ENCODE assay signal across 23 cellular contexts in genomic region chr12:132310181-132311040, GRCh38. TPM values are rescaled to one million over a fixed set of nuclear protein-coding genes. Genes with fewer than 3 reads are reported as not detected.
DNase-seq lines count a peak whose midpoint lies in the region; ATAC-seq and TF ChIP-seq lines count a peak whose summit lies in the region.
"Had no signal": no experiment of that assay in that cellular context is flagged by ENCODE, and none has a peak within 500 bp of the region (broad histone marks: within the 10 kb centered on the region; RNA-seq: fewer than 3 reads in every experiment).

No MANE protein-coding gene starts in this region.

- no peak overlapping the region for H3K4me3 ChIP-seq in RWPE2 (ENCODE audit: severe bottlenecking)
- H3K4me3 ChIP-seq in kidney epithelial cell (ENCODE audit: low read depth, low read length) = no peak overlapping the region
- no peak overlapping the region for H3K4me3 ChIP-seq in psoas muscle
- H3K4me3 ChIP-seq in effector memory CD4-positive, alpha-beta T cell (ENCODE audit: insufficient read depth, low read depth, low read length, poor library complexity, severe bottlenecking) = no peak overlapping the region

- H3K4me1 ChIP-seq in RWPE2 (ENCODE audit: insufficient read depth, poor library complexity, severe bottlenecking) = no peaks in the 10 kb centered on the region
- no peaks in the 10 kb centered on the region for H3K4me1 ChIP-seq in psoas muscle
- no peaks in the 10 kb centered on the region for H3K4me1 ChIP-seq in effector memory CD4-positive, alpha-beta T cell (ENCODE audit: control insufficient read depth, insufficient read depth, low read length, poor library complexity, severe bottlenecking)

- DNase-seq in Daoy (ENCODE audit: low read depth) (peak; percentile 44), RWPE2 (ENCODE audit: low spot score) (peak; percentile 47), kidney epithelial cell (ENCODE audit: low read depth) (peak; percentile 51), psoas muscle (peak; percentile 9 to 26), NCI-H2107 (lab: John Stamatoyannopoulos, UW) (no peak)
- no peak for DNase-seq in activated T-cell treated with anti-CD3 and anti-CD28 coated beads, Interleukin-2, amount 50 U/mL, for 1 hour
- no peak for DNase-seq in effector memory CD4-positive, alpha-beta T cell
- DNase-seq: activated CD4-positive, alpha-beta T cell treated with anti-CD3 and anti-CD28 coated beads, Interleukin-2, amount 50 U/mL, for 1 hour; activated CD8-positive, alpha-beta memory T cell treated with anti-CD3 and anti-CD28 coated beads, Interleukin-2, amount 50 U/mL, for 4 hours; activated effector memory CD4-positive, alpha-beta T cell treated with Interleukin-2 at 50 U/mL for 16 hours; dermis blood vessel endothelial cell; EL; foreskin fibroblast; MM.1S; NCI-H146; SHP77 treated with DMSO at 0.1 percent for 48 hours; stimulated activated CD4-positive, alpha-beta T cell treated with anti-CD3 and anti-CD28 coated beads, Interleukin-12 subunit alpha, Interleukin-12 subunit beta, amount 100 ng/mL, for 4 hours had no signal

- H3K27me3 ChIP-seq in RWPE2 (ENCODE audit: insufficient read depth, poor library complexity, severe bottlenecking) (no peaks in the 10 kb centered on the region), kidney epithelial cell (ENCODE audit: control insufficient read depth, insufficient read depth, low read length) (peaks cover 13% of the 10 kb centered on the region), psoas muscle (ENCODE audit: insufficient read depth in 3 of 3, low read length in 2 of 3) (peaks cover 0 to 10% (median 3%) of the 10 kb centered on the region in 3 donors)
- no peaks in the 10 kb centered on the region for H3K27me3 ChIP-seq in effector memory CD4-positive, alpha-beta T cell (replicated peaks; ENCODE audit: control insufficient read depth, insufficient read depth, low read length, poor library complexity, severe bottlenecking)

- WGBS in psoas muscle, 3 donors = 66 to 72% (median 69%) methylated on average over 30 to 33 of the region's 33 CpGs

- intact Hi-C loops in psoas muscle (cut with DNase I) = no loop called here

- ATAC-seq in RWPE2 (ENCODE audit: low read depth) (no peak), psoas muscle (no peak), GM18520 (IDR thresholded peaks at IDR 0.05; ENCODE audit: unreplicated experiment) (no peak)
- ATAC-seq: naive thymus-derived CD8-positive, alpha-beta T cell had no signal

- H3K9me3 ChIP-seq in RWPE2 (ENCODE audit: severe bottlenecking) = peaks cover 5% of the 10 kb centered on the region
- peaks cover 15% of the 10 kb centered on the region for H3K9me3 ChIP-seq in psoas muscle
- H3K9me3 ChIP-seq in effector memory CD4-positive, alpha-beta T cell (ENCODE audit: control insufficient read depth, low read length) = no peaks in the 10 kb centered on the region

- H3K27ac ChIP-seq in RWPE2 (ENCODE audit: poor library complexity, severe bottlenecking) (no peak overlapping the region), psoas muscle (no peak overlapping the region)
- no peak overlapping the region for H3K27ac ChIP-seq in effector memory CD4-positive, alpha-beta T cell (ENCODE audit: insufficient read depth, low read length, poor library complexity, severe bottlenecking)
- H3K27ac ChIP-seq: VCaP had no signal

- TF ChIP-seq CTCF in RWPE2 (IDR thresholded peaks at IDR 0.05; ENCODE audit: poor library complexity, severe bottlenecking) (no peak), kidney epithelial cell (IDR thresholded peaks at IDR 0.05; ENCODE audit: insufficient read depth, low read length, poor library complexity, severe bottlenecking) (no peak), psoas muscle (IDR thresholded peaks at IDR 0.05) (no peak)

- no peaks in the 10 kb centered on the region for H3K36me3 ChIP-seq in RWPE2 (ENCODE audit: low read depth)
- H3K36me3 ChIP-seq in kidney epithelial cell (ENCODE audit: control insufficient read depth, insufficient read depth, low read length) = no peaks in the 10 kb centered on the region
- H3K36me3 ChIP-seq in psoas muscle (ENCODE audit: insufficient read depth in 1 of 2, low read depth in 1 of 2) = no peaks in the 10 kb centered on the region
- H3K36me3 ChIP-seq in effector memory CD4-positive, alpha-beta T cell (ENCODE audit: control insufficient read depth, insufficient read depth, low read length) = no peaks in the 10 kb centered on the region

RNA-seq across cellular contexts. Expression of gene GALNT9, which starts 19.0 kb away (rescaled TPM):
- total RNA-seq in Daoy (2014; rRNA removed; shearing (Covaris generic)) = 0.29 TPM in 1 of 2 replicates, not detected in the other
- total RNA-seq in kidney epithelial cell (1.5 and 9.4 TPM in 2 replicates), psoas muscle (not detected)
- under 1 TPM; 0.01 to 0.21 (median 0.08) TPM for polyA plus RNA-seq in psoas muscle
- total RNA-seq: bronchial epithelial cell; mesenteric fat pad; naive thymus-derived CD8-positive, alpha-beta T cell; T-helper 1 cell treated with Interleukin-12 subunit alpha and Interleukin-12 subunit beta and Interleukin-4 antibody, amounts not matched to agents 30 ng/mL and 1 ng/mL, for 36 hours had no signal
- polyA plus RNA-seq: naive thymus-derived CD8-positive, alpha-beta T cell had no signal

Comparison
In these comparisons a context has a peak if more than half of its experiments do, and no peak if none do; other contexts are left out.
1. DNase-seq: peak in Daoy (single experiment), RWPE2 (single experiment), kidney epithelial cell (single experiment) and psoas muscle (2 of 2); none in activated T-cell treated with anti-CD3 and anti-CD28 coated beads, Interleukin-2, amount 50 U/mL, for 1 hour (single experiment), effector memory CD4-positive, alpha-beta T cell (0 of 3) and NCI-H2107 (single experiment).